Comparison of ENCODE assay signal across 8 cellular contexts in the genomic region with DNA sequence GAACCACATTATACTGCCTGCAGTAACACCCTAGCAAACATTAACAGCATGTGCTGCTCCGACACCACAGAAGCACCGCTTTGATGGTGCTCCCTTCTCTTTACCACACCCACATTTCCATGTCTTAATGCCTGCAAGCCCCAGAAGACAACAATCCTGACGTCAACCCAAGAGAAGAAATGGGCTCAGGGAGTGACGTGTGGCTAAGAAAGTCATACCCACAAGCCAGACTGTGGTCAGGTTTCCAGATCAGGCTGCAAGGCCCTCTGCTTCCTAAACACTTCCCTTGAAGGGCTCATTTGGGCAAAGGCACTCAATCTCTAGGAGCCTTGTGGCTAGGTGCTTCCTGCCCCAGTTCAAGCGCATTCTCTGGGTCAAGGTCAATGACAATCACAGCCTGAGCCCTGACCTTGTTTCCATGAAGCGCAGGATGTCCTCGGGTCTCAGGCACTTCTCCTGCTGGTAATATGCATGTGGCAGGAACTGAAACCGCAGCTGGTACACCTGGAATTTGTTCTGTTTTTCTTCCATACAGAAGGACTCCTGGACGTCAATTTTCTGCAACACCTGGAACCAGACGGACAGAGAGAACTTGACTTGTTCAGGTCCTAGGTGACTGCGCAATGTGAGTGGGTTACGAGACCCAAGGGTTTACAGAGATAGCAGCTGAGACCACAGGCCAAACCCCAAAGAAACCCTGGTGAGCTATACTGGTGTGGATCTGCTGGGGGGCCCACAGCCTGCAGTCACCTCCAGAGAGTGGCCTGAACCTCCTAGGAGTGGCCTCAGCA.
DNase-seq lines count a peak whose midpoint lies in the region; ATAC-seq, FAIRE-seq and TF ChIP-seq lines count a peak whose summit lies in the region.

No MANE protein-coding gene starts in this region.

- no peak for TF ChIP-seq EP300 in K562 (IDR thresholded peaks at IDR 0.05; ENCODE audit: low read length)

- ATAC-seq in GM21381 (IDR thresholded peaks at IDR 0.05; ENCODE audit: unreplicated experiment), result peak; percentile 37
- ATAC-seq in K562, result no peak
- no peak for ATAC-seq in thoracic aorta (ENCODE audit: insufficient number of reproducible peaks, low FRiP score, low read depth)
- no peak for ATAC-seq in foreskin keratinocyte
- ATAC-seq in GM19395 (IDR thresholded peaks at IDR 0.05; ENCODE audit: unreplicated experiment), result no peak

- H3K9me1 ChIP-seq in K562 (ENCODE audit: control insufficient read depth, insufficient read depth, low read length), result no peaks in the 10 kb centered on the region

- in situ Hi-C loops in K562 (cut with MboI), result no loop called here

- no peak for TF ChIP-seq POLR2A in K562 (conservative IDR thresholded peaks at IDR 0.05)

- CTCF ChIA-PET in K562 (lab: Yijun Ruan, JAX; ENCODE audit: low intra/inter-chr PET ratio), result no interaction called here

- no peak for TF ChIP-seq RAD21 in K562 (CRISPR knock-in tag; conservative IDR thresholded peaks at IDR 0.05 in 1 of 2, IDR thresholded peaks at IDR 0.05 in 1 of 2)

- no peaks in the 10 kb centered on the region for H3K79me2 ChIP-seq in K562 (ENCODE audit: control insufficient read depth, insufficient read depth, low read length)

- DNase-seq in T-helper 1 cell (peak; percentile 56 to 91 (median 70)), K562 (ENCODE audit: extremely low read depth in 1 of 4, low spot score in 3 of 4) (no peak), myocyte (ENCODE audit: low read depth) (peak; percentile 97), thoracic aorta (ENCODE audit: low spot score) (no peak), foreskin keratinocyte (no peak), NCI-H524 treated with DMSO at 0.1 percent for 48 hours (lab: John Stamatoyannopoulos, UW) (no peak)

- intact Hi-C loops in K562 (cut with micrococcal nuclease), result no loop called here

- H3K4me1 ChIP-seq in K562 (replicated peaks in 1 of 2; ENCODE audit: control insufficient read depth in 2 of 2, insufficient read depth in 2 of 2, low read length in 2 of 2) (peaks cover 0 to 8% of the 10 kb centered on the region in 2 experiments; a peak in 3 of 5 replicates), thoracic aorta (ENCODE audit: control insufficient read depth in 1 of 2, low read depth in 2 of 2) (peaks cover 26 to 37% of the 10 kb centered on the region in 2 donors), foreskin keratinocyte (peaks cover 21% of the 10 kb centered on the region)

- no peak overlapping the region; a peak in 1 of 4 replicates for H3K9ac ChIP-seq in K562 (ENCODE audit: insufficient read depth in 1 of 2, low read depth in 2 of 2, low read length in 2 of 2)

- H2AFZ ChIP-seq in K562 (ENCODE audit: low read depth, low read length), result no peak overlapping the region

- POLR2A ChIA-PET in K562 (lab: Yijun Ruan, JAX), result interaction anchor here (0.6 to 1.1 kb wide), 2 partner anchors 9 to 20 kb away, joined by 4 read pairs; no protein-coding TSS in a partner anchor

- WGBS in K562 (ENCODE audit: insufficient coverage, low coverage, missing lambda C conversion rate), result 94% methylated on average over 12 of the region's 12 CpGs

- H3K4me2 ChIP-seq in K562 (ENCODE audit: insufficient read depth, low read length), result no peak overlapping the region

- no peak overlapping the region for H3K27ac ChIP-seq in K562 (ENCODE audit: extremely low read depth, low read depth, low read length)
- peak overlapping the region; percentile 80 to 83 for H3K27ac ChIP-seq in thoracic aorta
- no peak overlapping the region for H3K27ac ChIP-seq in foreskin keratinocyte

- FAIRE-seq in K562 (lab: Jason Lieb, UNC), result peak; percentile 6

- peaks cover 100% of the 10 kb centered on the region; the same call in 2 of the 3 replicates for H3K36me3 ChIP-seq in K562 (ENCODE audit: control insufficient read depth, insufficient read depth, low read length)
- H3K36me3 ChIP-seq in thoracic aorta, result peaks cover 31% of the 10 kb centered on the region

- no peak for TF ChIP-seq CTCF in K562 (IDR thresholded peaks at IDR 0.05 in 2 of 3, conservative IDR thresholded peaks at IDR 0.05 in 1 of 3; ENCODE audit: insufficient read depth in 2 of 3, low read depth in 1 of 3, low read length in 3 of 3)
- no peak for TF ChIP-seq CTCF in thoracic aorta (IDR thresholded peaks at IDR 0.05)
- TF ChIP-seq CTCF in foreskin keratinocyte (conservative IDR thresholded peaks at IDR 0.05), result no peak

- no peaks in the 10 kb centered on the region for H3K27me3 ChIP-seq in K562 (ENCODE audit: control insufficient read depth in 2 of 2, insufficient read depth in 2 of 2, low read length in 2 of 2)
- H3K27me3 ChIP-seq in thoracic aorta (replicated peaks; ENCODE audit: insufficient read depth), result no peaks in the 10 kb centered on the region
- H3K27me3 ChIP-seq in foreskin keratinocyte, result no peaks in the 10 kb centered on the region

- H4K20me1 ChIP-seq in K562 (replicated peaks; ENCODE audit: control insufficient read depth, insufficient read depth, low read length), result no peaks in the 10 kb centered on the region

- H3K4me3 ChIP-seq in K562 (no peak overlapping the region), thoracic aorta (no peak overlapping the region)

- BruUV-seq in K562 (replicated peaks; lab: Mats Ljungman, UMichigan), result no TSS peak

- H3K9me3 ChIP-seq in K562 (replicated peaks; ENCODE audit: control insufficient read depth, insufficient read depth, low read depth, low read length) (no peaks in the 10 kb centered on the region), thoracic aorta (no peaks in the 10 kb centered on the region)

TF ChIP-seq in K562, 482 proteins besides CTCF, POLR2A, EP300 and RAD21:
- TF ChIP-seq ZNF263 (CRISPR knock-in tag; IDR thresholded peaks at IDR 0.05; ENCODE audit: borderline replicate concordance) (no peak), CSDE1 (IDR thresholded peaks at IDR 0.05) (no peak), SMC3 (conservative IDR thresholded peaks at IDR 0.05; ENCODE audit: insufficient read depth, low read depth, low read length) (no peak)
- TF ChIP-seq, protein P1, sequence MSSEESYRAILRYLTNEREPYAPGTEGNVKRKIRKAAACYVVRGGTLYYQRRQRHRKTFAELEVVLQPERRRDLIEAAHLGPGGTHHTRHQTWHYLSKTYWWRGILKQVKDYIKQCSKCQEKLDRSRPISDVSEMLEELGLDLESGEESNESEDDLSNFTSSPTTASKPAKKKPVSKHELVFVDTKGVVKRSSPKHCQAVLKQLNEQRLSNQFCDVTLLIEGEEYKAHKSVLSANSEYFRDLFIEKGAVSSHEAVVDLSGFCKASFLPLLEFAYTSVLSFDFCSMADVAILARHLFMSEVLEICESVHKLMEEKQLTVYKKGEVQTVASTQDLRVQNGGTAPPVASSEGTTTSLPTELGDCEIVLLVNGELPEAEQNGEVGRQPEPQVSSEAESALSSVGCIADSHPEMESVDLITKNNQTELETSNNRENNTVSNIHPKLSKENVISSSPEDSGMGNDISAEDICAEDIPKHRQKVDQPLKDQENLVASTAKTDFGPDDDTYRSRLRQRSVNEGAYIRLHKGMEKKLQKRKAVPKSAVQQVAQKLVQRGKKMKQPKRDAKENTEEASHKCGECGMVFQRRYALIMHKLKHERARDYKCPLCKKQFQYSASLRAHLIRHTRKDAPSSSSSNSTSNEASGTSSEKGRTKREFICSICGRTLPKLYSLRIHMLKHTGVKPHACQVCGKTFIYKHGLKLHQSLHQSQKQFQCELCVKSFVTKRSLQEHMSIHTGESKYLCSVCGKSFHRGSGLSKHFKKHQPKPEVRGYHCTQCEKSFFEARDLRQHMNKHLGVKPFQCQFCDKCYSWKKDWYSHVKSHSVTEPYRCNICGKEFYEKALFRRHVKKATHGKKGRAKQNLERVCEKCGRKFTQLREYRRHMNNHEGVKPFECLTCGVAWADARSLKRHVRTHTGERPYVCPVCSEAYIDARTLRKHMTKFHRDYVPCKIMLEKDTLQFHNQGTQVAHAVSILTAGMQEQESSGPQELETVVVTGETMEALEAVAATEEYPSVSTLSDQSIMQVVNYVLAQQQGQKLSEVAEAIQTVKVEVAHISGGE (CRISPR knock-in tag; IDR thresholded peaks at IDR 0.05), result no peak
- TF ChIP-seq, protein P2, sequence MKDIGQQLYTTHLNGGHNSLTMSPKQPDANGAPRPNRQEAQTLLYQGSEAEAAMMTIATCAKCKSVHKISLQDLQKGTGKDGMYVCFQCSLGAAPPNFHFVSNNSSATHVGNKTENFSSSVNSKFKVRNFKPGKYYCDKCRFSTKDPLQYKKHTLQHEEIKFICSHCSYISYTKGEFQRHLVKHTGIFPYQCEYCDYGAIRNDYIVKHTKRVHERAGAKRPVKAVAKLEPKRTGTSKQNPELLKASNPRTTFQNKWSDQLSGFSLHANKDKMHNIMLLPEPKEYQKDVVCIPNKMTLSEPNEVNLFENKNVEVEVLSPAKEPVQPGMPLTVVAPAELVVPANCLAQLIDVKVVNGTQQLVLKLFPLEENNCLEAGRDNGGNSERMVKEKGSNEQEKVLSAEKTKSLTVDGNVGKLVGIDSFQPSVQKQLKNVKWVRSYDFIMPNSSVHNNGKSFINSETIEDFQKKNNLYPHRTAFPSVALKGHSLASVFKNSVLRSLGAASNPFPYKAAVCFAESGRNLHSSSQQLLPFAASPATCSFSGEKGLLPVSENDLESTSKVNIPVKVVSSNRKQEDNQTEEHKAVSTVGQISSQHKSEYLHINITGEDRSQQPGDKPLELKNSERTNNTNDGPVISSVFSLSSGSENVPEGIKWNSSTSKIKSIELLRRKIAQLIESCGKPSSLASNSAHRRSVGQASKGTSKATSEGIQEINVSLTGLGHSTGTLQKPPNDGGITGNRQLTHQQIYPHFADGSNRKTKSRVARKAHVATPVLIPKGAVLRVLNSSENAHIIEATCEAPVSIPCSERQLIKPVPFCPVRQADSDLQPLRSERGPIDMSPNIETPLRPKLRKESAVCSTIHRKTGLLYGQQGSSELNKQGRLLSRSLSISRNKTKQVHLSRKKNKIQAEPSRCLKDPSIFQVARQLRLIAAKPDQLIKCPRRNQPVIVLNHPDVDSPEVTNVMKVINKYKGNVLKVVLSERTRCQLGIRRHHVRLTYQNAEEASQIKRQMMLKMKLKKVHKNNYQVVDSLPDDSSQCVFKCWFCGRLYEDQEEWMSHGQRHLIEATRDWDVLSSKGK (CRISPR knock-in tag; IDR thresholded peaks at IDR 0.05), result no peak

Comparison
In these comparisons a context has a peak if more than half of its experiments do, and no peak if none do; other contexts are left out.
1. DNase-seq: peak in T-helper 1 cell (5 of 5) and myocyte (single experiment); none in K562 (0 of 4), thoracic aorta (single experiment), foreskin keratinocyte (0 of 2) and NCI-H524 treated with DMSO at 0.1 percent for 48 hours (single experiment).
2. H3K27ac ChIP-seq: peak in thoracic aorta (2 of 2); none in K562 (single experiment) and foreskin keratinocyte (single experiment).